ENCODE assay signal across 1 cellular context in genomic region chr11:727859-728748, GRCh38.
TF ChIP-seq lines count a peak whose summit lies in the region.

No MANE protein-coding gene starts in this region.

TF ChIP-seq in endothelial cell of umbilical vein, 7 proteins besides CTCF, POLR2A, EP300 and RAD21:
- no peak for TF ChIP-seq EZH2 (IDR thresholded peaks at IDR 0.05; ENCODE audit: borderline replicate concordance, low read depth, low read length, severe bottlenecking)
- TF ChIP-seq GATA2 (IDR thresholded peaks at IDR 0.05; ENCODE audit: insufficient read depth, insufficient read length, low read depth, low read length), result no peak
- peak; percentile 12 for TF ChIP-seq POLR2AphosphoS5 (IDR thresholded peaks at IDR 0.05; ENCODE audit: insufficient read depth, low read depth, low read length)
- TF ChIP-seq MYC (IDR thresholded peaks at IDR 0.05; ENCODE audit: low read depth, low read length), result no peak
- no peak for TF ChIP-seq FOS (IDR thresholded peaks at IDR 0.05; ENCODE audit: borderline replicate concordance, insufficient read depth, low read length)
